Comparison of ENCODE assay signal across 25 cellular contexts in the genomic region with DNA sequence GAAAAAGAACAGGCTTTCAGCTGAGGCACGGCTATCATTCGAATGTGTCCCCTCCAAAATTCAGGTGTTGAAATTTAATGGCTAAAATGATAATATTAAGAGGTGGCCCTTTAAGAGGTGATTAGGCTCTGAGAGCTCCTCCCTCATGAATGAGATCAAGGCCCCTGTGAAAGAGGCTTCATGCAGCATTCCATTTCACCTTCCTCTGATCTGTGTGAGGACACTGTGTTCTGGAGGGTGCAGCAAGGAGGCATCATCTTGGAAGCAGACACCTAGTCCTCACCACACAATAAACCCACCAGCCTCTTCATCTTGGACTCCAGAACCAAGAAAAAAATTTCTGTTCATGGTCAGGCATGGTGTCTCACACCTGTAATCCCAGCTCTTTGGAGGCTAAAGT. TPM values are rescaled to one million over a fixed set of nuclear protein-coding genes. Genes with fewer than 3 reads are reported as not detected.
"Had no signal": no experiment of that assay in that cellular context is flagged by ENCODE, and none has a peak within 500 bp of the region (broad histone marks: within the 10 kb centered on the region; RNA-seq: fewer than 3 reads in every experiment).

No MANE protein-coding gene starts in this region.

- H3K4me1 ChIP-seq: left lung, parathyroid adenoma, spleen had no signal

- H3K27ac Mint-ChIP-seq: endodermal cell; memory B cell; natural killer cell treated with Interleukin-12 subunit alpha and Interleukin-12 subunit beta and Interleukin-15 and Interleukin-18, amount 100 ng/mL, for 72 hours; progenitor cell of endocrine pancreas; stimulated activated memory B cell treated with anti-CD40 and anti-IgM and Interleukin-4, amounts not matched to agents 10 μg/mL and 1 μg/mL and 100 μg/mL, for 72 hours had no signal

- H3K27me3 Mint-ChIP-seq: stimulated activated memory B cell treated with anti-CD40 and anti-IgM and Interleukin-4, amounts not matched to agents 10 μg/mL and 1 μg/mL and 100 μg/mL, for 72 hours had no signal

- H3K27ac ChIP-seq: colonic mucosa, epithelial cell of prostate, gastrocnemius medialis, left lung, lower lobe of right lung, parathyroid adenoma, sigmoid colon, spleen, testis, tibial artery, upper lobe of left lung had no signal

- H2AFZ ChIP-seq: parathyroid adenoma had no signal

- H3K36me3 ChIP-seq: colonic mucosa, gastrocnemius medialis, left lung, lower lobe of right lung, sigmoid colon, spleen, tibial artery, upper lobe of left lung had no signal

- DNase-seq: central memory CD4-positive, alpha-beta T cell; colonic mucosa; effector CD4-positive, alpha-beta T cell; foreskin fibroblast; gastrocnemius medialis; kidney; lower lobe of right lung; sigmoid colon; spleen; stimulated activated CD4-positive, alpha-beta T cell treated with anti-CD3 and anti-CD28 coated beads, Interleukin-4, amount 100 ng/mL, for 4 hours; stimulated activated naive CD8-positive, alpha-beta T cell treated with anti-CD3 and anti-CD28 coated beads, Interleukin-15, Interleukin-2, amounts not matched to agents 100 U/mL and 50 U/mL, for 24 hours; testis; tibial artery; upper lobe of left lung had no signal

- ATAC-seq: esophagus mucosa; gastrocnemius medialis; left lung; lower lobe of right lung; natural killer cell treated with Interleukin-12 subunit alpha and Interleukin-12 subunit beta and Interleukin-15 and Interleukin-18, amount 100 ng/mL, for 72 hours; stimulated activated memory B cell treated with anti-CD40 and anti-IgM and Interleukin-4, amounts not matched to agents 10 μg/mL and 1 μg/mL and 100 μg/mL, for 72 hours; stimulated activated naive CD8-positive, alpha-beta T cell treated with anti-CD3 and anti-CD28 coated beads, Interleukin-15, Interleukin-2, amounts not matched to agents 100 U/mL and 50 U/mL, for 24 hours had no signal

- H3K9me3 Mint-ChIP-seq: endodermal cell; natural killer cell treated with Interleukin-12 subunit alpha and Interleukin-12 subunit beta and Interleukin-15 and Interleukin-18, amount 100 ng/mL, for 72 hours; neural crest cell; stimulated activated memory B cell treated with anti-CD40 and anti-IgM and Interleukin-4, amounts not matched to agents 10 μg/mL and 1 μg/mL and 100 μg/mL, for 72 hours had no signal

- H3K4me3 Mint-ChIP-seq: endodermal cell; memory B cell; natural killer cell treated with Interleukin-12 subunit alpha and Interleukin-12 subunit beta and Interleukin-15 and Interleukin-18, amount 100 ng/mL, for 72 hours; neural crest cell; stimulated activated memory B cell treated with anti-CD40 and anti-IgM and Interleukin-4, amounts not matched to agents 10 μg/mL and 1 μg/mL and 100 μg/mL, for 72 hours had no signal

- H3K4me3 ChIP-seq: colonic mucosa, gastrocnemius medialis, left lung, lower lobe of right lung, sigmoid colon, spleen, testis, tibial artery, upper lobe of left lung had no signal

- H3K9ac ChIP-seq: parathyroid adenoma had no signal

- H3K27me3 ChIP-seq: colonic mucosa, gastrocnemius medialis, left lung, sigmoid colon, testis, tibial artery, upper lobe of left lung had no signal

- H3K36me3 Mint-ChIP-seq: memory B cell; natural killer cell treated with Interleukin-12 subunit alpha and Interleukin-12 subunit beta and Interleukin-15 and Interleukin-18, amount 100 ng/mL, for 72 hours; stimulated activated memory B cell treated with anti-CD40 and anti-IgM and Interleukin-4, amounts not matched to agents 10 μg/mL and 1 μg/mL and 100 μg/mL, for 72 hours had no signal

- H3K79me2 ChIP-seq: parathyroid adenoma had no signal

- H3K9me3 ChIP-seq: colonic mucosa, gastrocnemius medialis, left lung, lower lobe of right lung, sigmoid colon, spleen, testis, tibial artery, upper lobe of left lung had no signal

RNA-seq across cellular contexts. Expression of gene PPP1R14C, which starts 56.4 kb away (rescaled TPM):
- total RNA-seq: dermis microvascular lymphatic vessel endothelial cell had no signal
